ENCODE assay signal across 14 cellular contexts in genomic region chr1:30751830-30752650, GRCh38. TPM values are rescaled to one million over a fixed set of nuclear protein-coding genes. Genes with fewer than 3 reads are reported as not detected.
DNase-seq lines count a peak whose midpoint lies in the region; ATAC-seq and TF ChIP-seq lines count a peak whose summit lies in the region.
"Had no signal": no experiment of that assay in that cellular context is flagged by ENCODE, and none has a peak within 500 bp of the region (broad histone marks: within the 10 kb centered on the region; RNA-seq: fewer than 3 reads in every experiment).

No MANE protein-coding gene starts in this region.

- no peak overlapping the region for H3K9ac ChIP-seq in endodermal cell (ENCODE audit: extremely low read depth, low read length, poor library complexity, severe bottlenecking)

- H3K27me3 ChIP-seq in endodermal cell (ENCODE audit: control insufficient read depth, insufficient read depth, low read length, poor library complexity, severe bottlenecking) = no peaks in the 10 kb centered on the region

- POLR2A ChIA-PET in T-cell (lab: Charles Lee) = interaction anchor here (0.7 to 1.0 kb wide), 4 partner anchors 8 to 10 kb away, joined by 3 to 6 read pairs (median 4); no protein-coding TSS in a partner anchor

- TF ChIP-seq CTCF in endodermal cell (conservative IDR thresholded peaks at IDR 0.05) = peak; percentile 41
- no peak for TF ChIP-seq CTCF in type B pancreatic cell (conservative IDR thresholded peaks at IDR 0.05)

- H3K4me1 Mint-ChIP-seq in stimulated activated naive CD8-positive, alpha-beta T cell treated with anti-CD3 and anti-CD28 coated beads, Interleukin-15, Interleukin-2, amounts not matched to agents 100 ng/mL and 50 ng/mL, for 24 hours (ENCODE audit: low read depth) = peaks cover 98% of the 10 kb centered on the region
- peaks cover 85 to 97% (median 87%) of the 10 kb centered on the region in 3 donors for H3K4me1 Mint-ChIP-seq in T-cell
- peaks cover 22% of the 10 kb centered on the region for H3K4me1 Mint-ChIP-seq in endodermal cell
- H3K4me1 Mint-ChIP-seq in type B pancreatic cell (ENCODE audit: unreplicated experiment) = peaks cover 37% of the 10 kb centered on the region

- H3K4me3 ChIP-seq in endodermal cell (ENCODE audit: low read length) = no peak overlapping the region
- H3K4me3 ChIP-seq: GM23338 had no signal

- CTCF ChIA-PET in T-cell (lab: Charles Lee) = interaction anchor here in 1 of 2 donors (0.8 to 1.1 kb wide), 3 partner anchors 8 to 33 kb away, joined by 3 to 7 read pairs (median 5); no protein-coding TSS in a partner anchor

- ATAC-seq in stimulated activated naive CD8-positive, alpha-beta T cell treated with anti-CD3 and anti-CD28 coated beads, Interleukin-15, Interleukin-2, amounts not matched to agents 100 U/mL and 50 U/mL, for 24 hours = no peak
- no peak for ATAC-seq in T-cell (replicated peaks in 1 of 4)
- ATAC-seq: GM23338, HepG2, left lobe of liver had no signal

- no peaks in the 10 kb centered on the region for H3K9me3 ChIP-seq in endodermal cell (ENCODE audit: control insufficient read depth, low read length)

- peaks cover 55% of the 10 kb centered on the region for H3K36me3 Mint-ChIP-seq in stimulated activated naive CD8-positive, alpha-beta T cell treated with anti-CD3 and anti-CD28 coated beads, Interleukin-15, Interleukin-2, amounts not matched to agents 100 ng/mL and 50 ng/mL, for 24 hours (ENCODE audit: low read depth)
- peaks cover 42% of the 10 kb centered on the region for H3K36me3 Mint-ChIP-seq in T-cell
- H3K36me3 Mint-ChIP-seq in endodermal cell (ENCODE audit: low read depth) = no peaks in the 10 kb centered on the region
- H3K36me3 Mint-ChIP-seq in type B pancreatic cell = no peaks in the 10 kb centered on the region

- H3K27me3 Mint-ChIP-seq in stimulated activated naive CD8-positive, alpha-beta T cell treated with anti-CD3 and anti-CD28 coated beads, Interleukin-15, Interleukin-2, amounts not matched to agents 100 ng/mL and 50 ng/mL, for 24 hours = no peaks in the 10 kb centered on the region
- H3K27me3 Mint-ChIP-seq in T-cell = no peaks in the 10 kb centered on the region
- no peaks in the 10 kb centered on the region for H3K27me3 Mint-ChIP-seq in endodermal cell (ENCODE audit: insufficient read depth)
- H3K27me3 Mint-ChIP-seq in type B pancreatic cell = no peaks in the 10 kb centered on the region

- DNase-seq in stimulated activated naive CD8-positive, alpha-beta T cell treated with anti-CD3 and anti-CD28 coated beads, Interleukin-15, Interleukin-2, amounts not matched to agents 100 U/mL and 50 U/mL, for 24 hours = no peak
- DNase-seq in T-cell = no peak
- DNase-seq in endodermal cell = no peak
- DNase-seq in type B pancreatic cell (ENCODE audit: extremely low spot score, unreplicated experiment) = no peak
- no peak for DNase-seq in SKM-1 (lab: John Stamatoyannopoulos, UW; ENCODE audit: unreplicated experiment)
- DNase-seq in ACHN = no peak
- no peak for DNase-seq in NCI-H526 treated with DMSO at 0.1 percent for 48 hours (lab: John Stamatoyannopoulos, UW)
- DNase-seq: head of caudate nucleus, NCI-H1930 had no signal

- no peak overlapping the region for H3K27ac ChIP-seq in endodermal cell (ENCODE audit: low read depth, low read length)

- H3K4me3 Mint-ChIP-seq in stimulated activated naive CD8-positive, alpha-beta T cell treated with anti-CD3 and anti-CD28 coated beads, Interleukin-15, Interleukin-2, amounts not matched to agents 100 ng/mL and 50 ng/mL, for 24 hours = peak overlapping the region; percentile 94
- H3K4me3 Mint-ChIP-seq in T-cell = peak overlapping the region; percentile 98 to 100 (median 99)
- H3K4me3 Mint-ChIP-seq in endodermal cell = no peak overlapping the region
- H3K4me3 Mint-ChIP-seq in type B pancreatic cell = peak overlapping the region; percentile 34
- H3K4me3 Mint-ChIP-seq: GM23338 had no signal

- peak overlapping the region; percentile 97 for H3K27ac Mint-ChIP-seq in stimulated activated naive CD8-positive, alpha-beta T cell treated with anti-CD3 and anti-CD28 coated beads, Interleukin-15, Interleukin-2, amounts not matched to agents 100 ng/mL and 50 ng/mL, for 24 hours
- H3K27ac Mint-ChIP-seq in T-cell = peak overlapping the region; percentile 96 to 98
- no peak overlapping the region for H3K27ac Mint-ChIP-seq in endodermal cell
- H3K27ac Mint-ChIP-seq in type B pancreatic cell = peak overlapping the region; percentile 72
- H3K27ac Mint-ChIP-seq: GM23338 had no signal

- 89 to 90% methylated on average over 5 to 8 of the region's 8 CpGs for WGBS in endodermal cell (ENCODE audit: insufficient coverage in 1 of 2, insufficient read length in 1 of 2), 2 experiments

- peaks cover 5% of the 10 kb centered on the region for H3K4me1 ChIP-seq in endodermal cell (ENCODE audit: control insufficient read depth, insufficient read depth, low read length)

- no peaks in the 10 kb centered on the region for H3K36me3 ChIP-seq in endodermal cell (ENCODE audit: control insufficient read depth, insufficient read depth, low read length)

- H3K9me3 Mint-ChIP-seq in stimulated activated naive CD8-positive, alpha-beta T cell treated with anti-CD3 and anti-CD28 coated beads, Interleukin-15, Interleukin-2, amounts not matched to agents 100 ng/mL and 50 ng/mL, for 24 hours = no peaks in the 10 kb centered on the region
- H3K9me3 Mint-ChIP-seq in T-cell (no peaks in the 10 kb centered on the region), endodermal cell (no peaks in the 10 kb centered on the region), type B pancreatic cell (no peaks in the 10 kb centered on the region)
- H3K9me3 Mint-ChIP-seq: GM23338 had no signal

- in situ Hi-C loops in ACHN (cut with HindIII; ENCODE audit: low pct_ligation_motif_present, low pct_unique_long_range_greater_than_20kb, low sequenced_read_pairs) = no loop called here

RNA-seq across cellular contexts. Expression of gene LAPTM5, which starts 5.5 kb away (rescaled TPM):
- total RNA-seq in T-cell (100 to 1,000 TPM; 529 to 586 (median 559) TPM), endodermal cell (not detected), type B pancreatic cell (ENCODE audit: low replicate concordance) (0.24 and 0.29 TPM in 2 replicates)
- 0.93 TPM for polyA plus RNA-seq in endodermal cell (2013, experiment 1 of 2)
- 0.58 TPM for polyA plus RNA-seq in endodermal cell (2013, experiment 2 of 2)
- total RNA-seq: GM23338 had no signal

RNA-seq across cellular contexts. Expression of gene MATN1, which starts 28.7 kb away (rescaled TPM):
- total RNA-seq in T-cell (1 to 10 TPM in 2 of 5 donors, under 1 TPM in 3; 0.20 to 5.5 (median 0.60) TPM), endodermal cell (not detected), type B pancreatic cell (ENCODE audit: low replicate concordance) (0.24 and 0.40 TPM in 2 replicates)
- polyA plus RNA-seq in endodermal cell (2013, experiment 1 of 2) = 0.32 TPM
- polyA plus RNA-seq in endodermal cell (2013, experiment 2 of 2) = not detected
- total RNA-seq: left lobe of liver; T-helper 1 cell treated with Interleukin-12 subunit alpha and Interleukin-12 subunit beta and Interleukin-4 antibody, amounts not matched to agents 30 ng/mL and 1 ng/mL, for 36 hours had no signal

Comparison
In these comparisons a context has a peak if more than half of its experiments do, and no peak if none do; other contexts are left out.
1. RNA of gene LAPTM5, which starts 5.5 kb away (total RNA-seq): 529 to 586 TPM in T-cell; 0.24 to 0.29 TPM in type B pancreatic cell and not detected in endodermal cell; every median in the first group is over 100 times any median in the second.